In the genomic region with DNA sequence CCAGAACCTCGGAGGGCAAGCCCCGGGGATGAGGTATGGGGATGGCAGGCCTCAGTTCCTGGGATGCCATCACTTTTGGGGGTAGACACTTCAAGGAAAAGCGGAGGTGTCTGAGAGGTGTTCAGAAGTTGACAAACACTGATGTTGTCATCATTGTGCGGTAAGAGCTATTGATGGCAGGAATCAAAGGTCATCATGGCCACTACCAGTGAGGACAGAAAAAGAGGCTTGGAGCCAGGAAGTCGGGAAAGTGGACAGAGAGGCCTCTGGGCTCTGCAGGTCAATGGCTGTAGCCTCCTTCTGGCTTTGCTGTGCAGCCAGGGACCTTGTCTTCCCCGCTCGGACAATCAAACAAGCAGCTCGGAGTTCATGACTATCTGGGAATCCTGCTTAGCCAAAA, we compare ENCODE assay signal across 8 cellular contexts. TPM values are rescaled to one million over a fixed set of nuclear protein-coding genes. Genes with fewer than 3 reads are reported as not detected.
"Had no signal": no experiment of that assay in that cellular context is flagged by ENCODE, and none has a peak within 500 bp of the region (broad histone marks: within the 10 kb centered on the region; RNA-seq: fewer than 3 reads in every experiment).

No MANE protein-coding gene starts in this region.

- H3K27me3 Mint-ChIP-seq: IgD-negative memory B cell had no signal

- H3K9me3 ChIP-seq: HAP-1 had no signal

- H3K4me3 Mint-ChIP-seq: HFFc6, IgD-negative memory B cell had no signal

- H3K36me3 Mint-ChIP-seq: IgD-negative memory B cell had no signal

- H3K4me1 ChIP-seq: HAP-1 had no signal

- DNase-seq: GM23248, GOT3, H7, HFFc6 had no signal

- H3K27ac ChIP-seq: GM23248 had no signal

- H2AFZ ChIP-seq: GM23248 had no signal

- H3K27ac Mint-ChIP-seq: HFFc6, IgD-negative memory B cell had no signal

- H3K9ac ChIP-seq: GM23248 had no signal

- ATAC-seq: HCT116 had no signal

- H3K36me3 ChIP-seq: HAP-1 had no signal

- H3K4me1 Mint-ChIP-seq: IgD-negative memory B cell had no signal

- H3K4me3 ChIP-seq: GM23248, HAP-1 had no signal

RNA-seq across cellular contexts. Expression of gene ACKR3, which starts 19.3 kb away (rescaled TPM):
- total RNA-seq: HT-29 had no signal
